In the genomic region with DNA sequence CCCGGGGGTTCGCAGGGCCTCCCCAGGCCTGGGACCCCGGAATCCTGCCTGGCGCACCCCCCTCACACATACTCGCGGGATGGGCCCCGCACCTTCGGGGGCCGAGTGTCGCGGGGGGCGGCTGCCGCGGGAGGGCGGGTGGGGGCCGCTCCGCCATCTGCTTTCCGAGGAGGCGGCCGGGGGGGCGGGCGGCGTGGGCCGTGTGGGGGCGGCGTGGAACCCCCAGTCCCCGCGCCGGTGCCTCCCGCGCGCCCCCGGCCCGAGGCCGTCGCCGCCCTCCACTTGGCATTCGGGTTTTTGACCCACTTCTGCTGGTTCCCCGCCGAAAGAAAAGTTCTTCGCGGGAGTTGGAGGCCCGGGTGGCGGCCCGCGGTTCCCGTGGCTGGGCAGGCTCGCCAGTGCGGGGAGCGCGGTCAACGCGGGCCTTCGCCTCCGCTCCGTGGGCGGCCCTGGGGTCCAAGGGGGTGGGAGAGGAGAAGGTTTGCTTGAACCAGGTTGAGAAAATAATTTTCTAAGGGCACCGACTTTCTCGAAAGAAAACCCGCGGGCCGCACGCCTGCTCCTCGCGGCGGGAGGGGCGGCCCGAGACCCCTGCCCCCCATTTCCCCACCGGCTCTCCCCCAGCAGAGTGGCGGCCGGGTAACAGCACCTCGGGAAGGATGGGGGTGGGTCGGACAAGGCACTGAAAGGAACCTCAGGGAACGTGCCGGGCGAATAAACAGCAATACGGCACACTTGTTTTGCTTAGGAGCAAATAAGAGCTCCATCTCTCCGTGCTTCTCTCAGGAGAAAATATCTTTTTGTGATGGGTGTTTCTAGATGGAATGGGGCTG, we compare ENCODE assay signal across 8 cellular contexts. TPM values are rescaled to one million over a fixed set of nuclear protein-coding genes. Genes with fewer than 3 reads are reported as not detected.
DNase-seq lines count a peak whose midpoint lies in the region; ATAC-seq, FAIRE-seq and TF ChIP-seq lines count a peak whose summit lies in the region.

No MANE protein-coding gene starts in this region.

- intact Hi-C loops in HepG2 (cut with micrococcal nuclease; ENCODE audit: unreplicated experiment) = no loop called here
- intact Hi-C loops in thyroid gland (cut with DNase I) = loop anchor here (2.0 kb wide), 1 partner anchor 14 kb away; no protein-coding TSS in a partner anchor

- H3K4me3 ChIP-seq in HepG2 (replicated peaks in 1 of 3; ENCODE audit: insufficient read depth in 1 of 3, low read depth in 2 of 3, low read length in 3 of 3) (peak overlapping the region; percentile 84 to 97 (median 92)), thyroid gland (replicated peaks in 1 of 3) (peak overlapping the region in 2 of 3 donors; percentile 96 to 100)

- no peaks in the 10 kb centered on the region; the same call in 1 of the 2 replicates for H4K20me1 ChIP-seq in HepG2 (ENCODE audit: insufficient read depth, low read length)

- H3K27ac ChIP-seq in angular gyrus (ENCODE audit: low read depth, low read length) (peak overlapping the region; percentile 13), HepG2 (ENCODE audit: extremely low read length, insufficient read depth, low read length) (peak overlapping the region; percentile 52), thyroid gland (peak overlapping the region; percentile 39 to 95 (median 76))

- TF ChIP-seq POLR2A in HepG2 (IDR thresholded peaks at IDR 0.05; ENCODE audit: insufficient read depth in 1 of 2, low read depth in 2 of 2, low read length in 2 of 2) (no peak), thyroid gland (IDR thresholded peaks at IDR 0.05) (no peak)

- peaks cover 8 to 34% of the 10 kb centered on the region in 2 experiments; a peak in 4 of 5 replicates for H3K36me3 ChIP-seq in HepG2 (replicated peaks in 1 of 2; ENCODE audit: control insufficient read depth in 1 of 2, insufficient read depth in 2 of 2, low read length in 2 of 2)
- H3K36me3 ChIP-seq in thyroid gland = peaks cover 6 to 7% of the 10 kb centered on the region in 2 donors

- H3K4me2 ChIP-seq in HepG2 (ENCODE audit: low read depth, low read length) = peak overlapping the region; percentile 76

- 6% methylated on average over 7 of the region's 78 CpGs for WGBS in HepG2 (ENCODE audit: low lambda C conversion rate)
- 3% methylated on average over 30 to 33 of the region's 78 CpGs for WGBS in thyroid gland, 2 donors

- no peak for ATAC-seq in HepG2

- no peak overlapping the region for H2AFZ ChIP-seq in HepG2 (ENCODE audit: low read length)

- TF ChIP-seq CTCF in HepG2 (CRISPR knock-in tag; IDR thresholded peaks at IDR 0.05) (no peak), thyroid gland (IDR thresholded peaks at IDR 0.05) (no peak)

- peak overlapping the region; percentile 75 for H3K9ac ChIP-seq in HepG2 (ENCODE audit: insufficient read depth, low read depth, low read length)

- CTCF ChIA-PET in HepG2 (lab: Yijun Ruan, JAX; ENCODE audit: low intra/inter-chr PET ratio, low total read pairs) = no interaction called here

- in situ Hi-C loops in HepG2 (cut with HindIII; ENCODE audit: extremely low pct_ligation_motif_present, low pct_unique_long_range_greater_than_20kb) = no loop called here

- peaks cover 28% of the 10 kb centered on the region for H3K79me2 ChIP-seq in HepG2 (ENCODE audit: insufficient read depth, low read length)

- POLR2A ChIA-PET in HepG2 (lab: Yijun Ruan, JAX) = interaction anchor here (1.0 to 3.4 kb wide), 3 partner anchors 10 to 35 kb away, joined by 5 to 30 read pairs (median 5); partner anchors contain the start of genes KLHL21, THAP3 and ZBTB48

- TF ChIP-seq EP300 in HepG2 (IDR thresholded peaks at IDR 0.05; ENCODE audit: low read depth in 2 of 2, low read length in 2 of 2) (no peak), HepG2 (CRISPR knock-in tag; IDR thresholded peaks at IDR 0.05; ENCODE audit: borderline replicate concordance) (no peak)

- no peak for TF ChIP-seq RAD21 in HepG2 (CRISPR knock-in tag; IDR thresholded peaks at IDR 0.05)

- DNase-seq in activated effector memory CD4-positive, alpha-beta T cell treated with anti-CD3 and anti-CD28 coated beads, Interleukin-2, amount 50 U/mL, for 16 hours = peak; percentile 72
- no peak for DNase-seq in activated effector memory CD4-positive, alpha-beta T cell treated with Interleukin-2 at 50 U/mL for 16 hours
- DNase-seq in HepG2 (ENCODE audit: low spot score) (no peak), thyroid gland (peak in 1 of 2 donors; percentile 35), ecto neural progenitor cell (ENCODE audit: low spot score) (no peak), GF-D8 (lab: John Stamatoyannopoulos, UW) (no peak), NCI-H82 treated with DMSO at 0.1 percent for 48 hours (lab: John Stamatoyannopoulos, UW; ENCODE audit: unreplicated experiment) (no peak)

- H3K4me1 ChIP-seq in HepG2 (ENCODE audit: insufficient read depth, low read length) (peaks cover 35% of the 10 kb centered on the region), thyroid gland (peaks cover 8 to 14% of the 10 kb centered on the region in 2 donors)

- BruUV-seq in HepG2 (replicated peaks; lab: Mats Ljungman, UMichigan) = no TSS peak

- H3K27me3 ChIP-seq in HepG2 (ENCODE audit: control insufficient read depth in 1 of 2, insufficient read depth in 2 of 2, low read length in 2 of 2) (no peaks in the 10 kb centered on the region), thyroid gland (no peaks in the 10 kb centered on the region)

- FAIRE-seq in HepG2 (lab: Jason Lieb, UNC) = no peak

- H3K9me3 ChIP-seq in HepG2 (ENCODE audit: low read length) = no peaks in the 10 kb centered on the region
- H3K9me3 ChIP-seq in thyroid gland = no peaks in the 10 kb centered on the region

RNA-seq across cellular contexts. Expression of gene PHF13, which starts 1.6 kb away (rescaled TPM):
- 7.4 and 8.4 TPM in 2 replicates for total RNA-seq in HepG2 (2016; rRNA removed; fragmentation: Illumina TruSeq; extraction: Trizol)
- total RNA-seq in HepG2 (2016; cell fraction: cytosol; rRNA removed; fragmentation: Illumina TruSeq; extraction: Trizol; ENCODE audit: low read depth) = 1.8 TPM in 2 replicates
- 7.7 and 8.2 TPM in 2 replicates for total RNA-seq in HepG2 (2016; cell fraction: insoluble cytoplasmic fraction; rRNA removed; fragmentation: Illumina TruSeq; extraction: Trizol)
- 5.3 and 5.8 TPM in 2 replicates for total RNA-seq in HepG2 (2016; cell fraction: membrane; rRNA removed; fragmentation: Illumina TruSeq; extraction: Trizol)
- total RNA-seq in HepG2 (2016; cell fraction: nucleus; rRNA removed; fragmentation: Illumina TruSeq; extraction: Trizol) = 8.5 and 10.6 TPM in 2 replicates
- 4.7 and 6.1 TPM in 2 replicates for polyA plus RNA-seq in HepG2 (2011; rRNA removed)
- 3.7 and 4.9 TPM in 2 replicates for polyA plus RNA-seq in HepG2 (2011; cell fraction: cytosol; rRNA removed)
- 9.9 and 12.6 TPM in 2 replicates for polyA plus RNA-seq in HepG2 (2011; cell fraction: nucleus; rRNA removed)
- 15.6 and 16.1 TPM in 2 replicates for polyA plus RNA-seq in HepG2 (2012)
- 0.83 and 0.97 TPM in 2 replicates for polyA plus RNA-seq in HepG2 (2016; cell fraction: cytosol; fragmentation: Illumina TruSeq; extraction: Trizol; ENCODE audit: low read depth)
- polyA plus RNA-seq in HepG2 (2016; cell fraction: insoluble cytoplasmic fraction; fragmentation: Illumina TruSeq; extraction: Trizol; ENCODE audit: low read depth) = 9.5 and 10.6 TPM in 2 replicates
- 2.9 and 3.0 TPM in 2 replicates for polyA plus RNA-seq in HepG2 (2016; cell fraction: membrane; fragmentation: Illumina TruSeq; extraction: Trizol; ENCODE audit: low read depth)
- 19.2 and 19.9 TPM in 2 replicates for polyA plus RNA-seq in HepG2 (2016; cell fraction: nucleus; fragmentation: Illumina TruSeq; extraction: Trizol; ENCODE audit: insufficient read depth, low read depth)
- polyA minus RNA-seq in HepG2 (2011; rRNA and poly(A)+ RNA removed; ENCODE audit: low replicate concordance) = 2.6 and 5.3 TPM in 2 replicates
- polyA minus RNA-seq in HepG2 (2011; cell fraction: cytosol; rRNA and poly(A)+ RNA removed) = 4.9 and 7.5 TPM in 2 replicates
- 4.2 and 4.7 TPM in 2 replicates for polyA minus RNA-seq in HepG2 (2011; cell fraction: nucleus; rRNA and poly(A)+ RNA removed)
- total RNA-seq in thyroid gland = 10 to 100 TPM in 1 of 4 donors, 1 to 10 TPM in 3; 7.8 to 14.1 (median 9.5) TPM

RNA-seq across cellular contexts. Expression of gene THAP3, which starts 9.5 kb away (rescaled TPM):
- total RNA-seq in HepG2 (2016; rRNA removed; fragmentation: Illumina TruSeq; extraction: Trizol) (14.9 and 15.0 TPM in 2 replicates), thyroid gland (10 to 100 TPM; 21.2 to 35.3 (median 30.5) TPM)
- total RNA-seq in HepG2 (2016; cell fraction: cytosol; rRNA removed; fragmentation: Illumina TruSeq; extraction: Trizol; ENCODE audit: low read depth) = 9.0 and 9.7 TPM in 2 replicates
- 15.7 and 15.9 TPM in 2 replicates for total RNA-seq in HepG2 (2016; cell fraction: insoluble cytoplasmic fraction; rRNA removed; fragmentation: Illumina TruSeq; extraction: Trizol)
- total RNA-seq in HepG2 (2016; cell fraction: membrane; rRNA removed; fragmentation: Illumina TruSeq; extraction: Trizol) = 12.2 and 13.1 TPM in 2 replicates
- 12.6 and 13.1 TPM in 2 replicates for total RNA-seq in HepG2 (2016; cell fraction: nucleus; rRNA removed; fragmentation: Illumina TruSeq; extraction: Trizol)
- 10.3 and 12.1 TPM in 2 replicates for polyA plus RNA-seq in HepG2 (2011; rRNA removed)
- polyA plus RNA-seq in HepG2 (2011; cell fraction: cytosol; rRNA removed) = 7.0 and 10.7 TPM in 2 replicates
- polyA plus RNA-seq in HepG2 (2011; cell fraction: nucleus; rRNA removed) = 24.3 and 30.1 TPM in 2 replicates
- polyA plus RNA-seq in HepG2 (2012) = 8.1 and 8.4 TPM in 2 replicates
- polyA plus RNA-seq in HepG2 (2016; cell fraction: cytosol; fragmentation: Illumina TruSeq; extraction: Trizol; ENCODE audit: low read depth) = 4.4 and 4.8 TPM in 2 replicates
- 11.7 and 12.3 TPM in 2 replicates for polyA plus RNA-seq in HepG2 (2016; cell fraction: insoluble cytoplasmic fraction; fragmentation: Illumina TruSeq; extraction: Trizol; ENCODE audit: low read depth)
- 5.1 and 6.0 TPM in 2 replicates for polyA plus RNA-seq in HepG2 (2016; cell fraction: membrane; fragmentation: Illumina TruSeq; extraction: Trizol; ENCODE audit: low read depth)
- polyA plus RNA-seq in HepG2 (2016; cell fraction: nucleus; fragmentation: Illumina TruSeq; extraction: Trizol; ENCODE audit: insufficient read depth, low read depth) = 24.7 and 27.0 TPM in 2 replicates
- polyA minus RNA-seq in HepG2 (2011; rRNA and poly(A)+ RNA removed; ENCODE audit: low replicate concordance) = 17.1 and 18.0 TPM in 2 replicates
- 3.2 and 4.4 TPM in 2 replicates for polyA minus RNA-seq in HepG2 (2011; cell fraction: cytosol; rRNA and poly(A)+ RNA removed)
- 8.4 and 9.4 TPM in 2 replicates for polyA minus RNA-seq in HepG2 (2011; cell fraction: nucleus; rRNA and poly(A)+ RNA removed)

RNA-seq across cellular contexts. Expression of gene KLHL21, which starts 12.5 kb away (rescaled TPM):
- total RNA-seq in HepG2 (2016; rRNA removed; fragmentation: Illumina TruSeq; extraction: Trizol) = 20.9 and 25.0 TPM in 2 replicates
- 4.1 and 5.1 TPM in 2 replicates for total RNA-seq in HepG2 (2016; cell fraction: cytosol; rRNA removed; fragmentation: Illumina TruSeq; extraction: Trizol; ENCODE audit: low read depth)
- 16.6 and 24.3 TPM in 2 replicates for total RNA-seq in HepG2 (2016; cell fraction: insoluble cytoplasmic fraction; rRNA removed; fragmentation: Illumina TruSeq; extraction: Trizol)
- total RNA-seq in HepG2 (2016; cell fraction: membrane; rRNA removed; fragmentation: Illumina TruSeq; extraction: Trizol) = 11.5 and 11.6 TPM in 2 replicates
- 22.1 and 26.1 TPM in 2 replicates for total RNA-seq in HepG2 (2016; cell fraction: nucleus; rRNA removed; fragmentation: Illumina TruSeq; extraction: Trizol)
- polyA plus RNA-seq in HepG2 (2011; rRNA removed) = 14.8 and 19.9 TPM in 2 replicates
- 10.9 and 14.4 TPM in 2 replicates for polyA plus RNA-seq in HepG2 (2011; cell fraction: cytosol; rRNA removed)
- 95.0 and 99.0 TPM in 2 replicates for polyA plus RNA-seq in HepG2 (2011; cell fraction: nucleus; rRNA removed)
- polyA plus RNA-seq in HepG2 (2012) = 13.7 and 34.6 TPM in 2 replicates
- 2.2 and 2.8 TPM in 2 replicates for polyA plus RNA-seq in HepG2 (2016; cell fraction: cytosol; fragmentation: Illumina TruSeq; extraction: Trizol; ENCODE audit: low read depth)
- 14.0 and 18.0 TPM in 2 replicates for polyA plus RNA-seq in HepG2 (2016; cell fraction: insoluble cytoplasmic fraction; fragmentation: Illumina TruSeq; extraction: Trizol; ENCODE audit: low read depth)
- polyA plus RNA-seq in HepG2 (2016; cell fraction: membrane; fragmentation: Illumina TruSeq; extraction: Trizol; ENCODE audit: low read depth) = 4.8 and 5.2 TPM in 2 replicates
- 41.5 and 42.6 TPM in 2 replicates for polyA plus RNA-seq in HepG2 (2016; cell fraction: nucleus; fragmentation: Illumina TruSeq; extraction: Trizol; ENCODE audit: insufficient read depth, low read depth)
- 28.3 and 69.9 TPM in 2 replicates for polyA minus RNA-seq in HepG2 (2011; rRNA and poly(A)+ RNA removed; ENCODE audit: low replicate concordance)
- polyA minus RNA-seq in HepG2 (2011; cell fraction: cytosol; rRNA and poly(A)+ RNA removed) = 21.0 and 26.5 TPM in 2 replicates
- polyA minus RNA-seq in HepG2 (2011; cell fraction: nucleus; rRNA and poly(A)+ RNA removed) = 34.2 and 40.8 TPM in 2 replicates
- total RNA-seq in thyroid gland = 10 to 100 TPM; 34.9 to 68.4 (median 44.6) TPM

RNA-seq across cellular contexts. Expression of gene ZBTB48, which starts 35.4 kb away (rescaled TPM):
- total RNA-seq in HepG2 (2016; rRNA removed; fragmentation: Illumina TruSeq; extraction: Trizol) = 13.8 and 17.1 TPM in 2 replicates
- total RNA-seq in HepG2 (2016; cell fraction: cytosol; rRNA removed; fragmentation: Illumina TruSeq; extraction: Trizol; ENCODE audit: low read depth) = 5.0 and 5.2 TPM in 2 replicates
- 8.3 and 21.5 TPM in 2 replicates for total RNA-seq in HepG2 (2016; cell fraction: insoluble cytoplasmic fraction; rRNA removed; fragmentation: Illumina TruSeq; extraction: Trizol)
- total RNA-seq in HepG2 (2016; cell fraction: membrane; rRNA removed; fragmentation: Illumina TruSeq; extraction: Trizol) = 5.7 and 8.8 TPM in 2 replicates
- total RNA-seq in HepG2 (2016; cell fraction: nucleus; rRNA removed; fragmentation: Illumina TruSeq; extraction: Trizol) = 17.3 and 20.3 TPM in 2 replicates
- polyA plus RNA-seq in HepG2 (2011; rRNA removed) = 13.0 and 18.1 TPM in 2 replicates
- polyA plus RNA-seq in HepG2 (2011; cell fraction: cytosol; rRNA removed) = 10.2 and 13.3 TPM in 2 replicates
- 62.4 and 69.3 TPM in 2 replicates for polyA plus RNA-seq in HepG2 (2011; cell fraction: nucleus; rRNA removed)
- 9.9 and 13.5 TPM in 2 replicates for polyA plus RNA-seq in HepG2 (2012)
- polyA plus RNA-seq in HepG2 (2016; cell fraction: cytosol; fragmentation: Illumina TruSeq; extraction: Trizol; ENCODE audit: low read depth) = 3.7 and 4.2 TPM in 2 replicates
- 7.6 TPM in 2 replicates for polyA plus RNA-seq in HepG2 (2016; cell fraction: insoluble cytoplasmic fraction; fragmentation: Illumina TruSeq; extraction: Trizol; ENCODE audit: low read depth)
- 5.0 and 5.6 TPM in 2 replicates for polyA plus RNA-seq in HepG2 (2016; cell fraction: membrane; fragmentation: Illumina TruSeq; extraction: Trizol; ENCODE audit: low read depth)
- polyA plus RNA-seq in HepG2 (2016; cell fraction: nucleus; fragmentation: Illumina TruSeq; extraction: Trizol; ENCODE audit: insufficient read depth, low read depth) = 44.7 and 51.5 TPM in 2 replicates
- 30.6 and 46.1 TPM in 2 replicates for polyA minus RNA-seq in HepG2 (2011; rRNA and poly(A)+ RNA removed; ENCODE audit: low replicate concordance)
- polyA minus RNA-seq in HepG2 (2011; cell fraction: cytosol; rRNA and poly(A)+ RNA removed) = 4.3 and 8.8 TPM in 2 replicates
- polyA minus RNA-seq in HepG2 (2011; cell fraction: nucleus; rRNA and poly(A)+ RNA removed) = 18.5 and 19.6 TPM in 2 replicates
- total RNA-seq in thyroid gland = 10 to 100 TPM; 22.7 to 33.8 (median 29.4) TPM

Comparison
In these comparisons a context has a peak if more than half of its experiments do, and no peak if none do; other contexts are left out.
1. H3K27ac ChIP-seq: peak in every context shown above with its lines; median percentile 76 in thyroid gland; 52 in HepG2; 13 in angular gyrus.